23 cellular contexts compared by ENCODE assay signal in genomic region chr20:32786059-32786760, GRCh38. TPM values are rescaled to one million over a fixed set of nuclear protein-coding genes. Genes with fewer than 3 reads are reported as not detected.
A peak's percentile ranks its signal among the peaks of the same experiment; 100 is the strongest.
DNase-seq lines count a peak whose midpoint lies in the region; ATAC-seq, FAIRE-seq and TF ChIP-seq lines count a peak whose summit lies in the region.
"Had no signal": no experiment of that assay in that cellular context is flagged by ENCODE, and none has a peak within 500 bp of the region (broad histone marks: within the 10 kb centered on the region; RNA-seq: fewer than 3 reads in every experiment).

No MANE protein-coding gene starts in this region.

- H3K23me2 ChIP-seq in H1 (ENCODE audit: low read depth, low read length): no peaks in the 10 kb centered on the region

- H3K4me2 ChIP-seq in GM23338 (no peak overlapping the region), H1 (ENCODE audit: insufficient read depth in 1 of 2, low read depth in 2 of 2, low read length in 2 of 2) (no peak overlapping the region)

- no peak overlapping the region for H2BK12ac ChIP-seq in H1 (ENCODE audit: low read depth, low read length)

- peaks cover 98% of the 10 kb centered on the region for H3K79me2 ChIP-seq in GM23338 (replicated peaks; ENCODE audit: insufficient read depth)
- peaks cover 3 to 82% of the 10 kb centered on the region in 2 experiments; a peak in 2 of 4 replicates for H3K79me2 ChIP-seq in H1 (ENCODE audit: control insufficient read depth in 1 of 2, insufficient read depth in 2 of 2, low read length in 2 of 2)

- H3K27ac ChIP-seq in GM23338 (ENCODE audit: low read depth) (peak overlapping the region; percentile 88), HUES64 (ENCODE audit: low read depth, low read length) (peak overlapping the region; percentile 26; the same call in 1 of the 2 replicates), H1 (ENCODE audit: low read depth, low read length) (peak overlapping the region; percentile 14; the same call in 1 of the 2 replicates)
- H3K27ac ChIP-seq: HL-60 had no signal

- TF ChIP-seq RAD21 in H1 (IDR thresholded peaks at IDR 0.05 in 1 of 2, conservative IDR thresholded peaks at IDR 0.05 in 1 of 2; ENCODE audit: low read depth in 2 of 2, low read length in 2 of 2): no peak

- H3K4me3 ChIP-seq in GM23338 (no peak overlapping the region), HUES64 (ENCODE audit: low read length) (no peak overlapping the region), H1 (ENCODE audit: extremely low read depth in 1 of 4, insufficient read depth in 2 of 4, low read depth in 3 of 4, low read length in 4 of 4) (no peak overlapping the region)
- H3K4me3 ChIP-seq: GM12878 had no signal

- no peaks in the 10 kb centered on the region for H3K27me3 ChIP-seq in GM23338 (ENCODE audit: insufficient read depth)
- H3K27me3 ChIP-seq in HUES64 (ENCODE audit: insufficient read depth, low read length): no peaks in the 10 kb centered on the region
- no peaks in the 10 kb centered on the region for H3K27me3 ChIP-seq in H1 (replicated peaks in 1 of 4; ENCODE audit: control insufficient read depth in 3 of 4, extremely low read depth in 1 of 4, insufficient read depth in 3 of 4, low read length in 3 of 4)
- H3K27me3 ChIP-seq: BE2C had no signal

- peaks cover 100% of the 10 kb centered on the region for H3K36me3 Mint-ChIP-seq in GM23338 (ENCODE audit: low read depth)
- peaks cover 64% of the 10 kb centered on the region for H3K36me3 Mint-ChIP-seq in nephron progenitor cell (ENCODE audit: low read depth)
- H3K36me3 Mint-ChIP-seq: CD4-positive, CD25-positive, alpha-beta regulatory T cell; CD8-positive, alpha-beta memory T cell; IgD-negative memory B cell had no signal

- FAIRE-seq in H1 (lab: Jason Lieb, UNC): no peak
- FAIRE-seq: A204.1, GM12878, H54 had no signal

- H3K4me3 Mint-ChIP-seq in GM23338: no peak overlapping the region
- H3K4me3 Mint-ChIP-seq in nephron progenitor cell: no peak overlapping the region
- H3K4me3 Mint-ChIP-seq: CD4-positive, CD25-positive, alpha-beta regulatory T cell; CD8-positive, alpha-beta memory T cell; HFFc6; IgD-negative memory B cell had no signal

- no peak overlapping the region for H2BK20ac ChIP-seq in H1 (ENCODE audit: low read length)

- peak overlapping the region; percentile 45; the same call in 1 of the 2 replicates for H4K8ac ChIP-seq in H1 (ENCODE audit: extremely low read depth, insufficient read depth, low read length)

- 0 out of 2 replicates have a peak, but pooled peaks cover 4% of the 10 kb centered on the region for H3K79me1 ChIP-seq in H1 (ENCODE audit: low read depth, low read length)

- no peak overlapping the region for H4K91ac ChIP-seq in H1 (replicated peaks; ENCODE audit: insufficient read length, low read length)

- H3K4me1 ChIP-seq in GM23338 (ENCODE audit: insufficient read depth) (peaks cover 50% of the 10 kb centered on the region), HUES64 (ENCODE audit: insufficient read depth, low read length) (peaks cover 6% of the 10 kb centered on the region; the same call in 1 of the 2 replicates), H1 (replicated peaks in 1 of 4; ENCODE audit: control insufficient read depth in 3 of 4, insufficient read depth in 4 of 4, low read length in 3 of 4) (peaks cover 0 to 4% (median 1%) of the 10 kb centered on the region in 4 experiments; a peak in 5 of 7 replicates)
- H3K4me1 ChIP-seq: BE2C had no signal

- TF ChIP-seq EP300 in H1 (IDR thresholded peaks at IDR 0.05; ENCODE audit: borderline replicate concordance in 1 of 2, low read depth in 2 of 2, low read length in 2 of 2): no peak

- no peak overlapping the region for H3K18ac ChIP-seq in H1 (ENCODE audit: extremely low read depth, low read length)

- TF ChIP-seq CTCF in GM23338 (conservative IDR thresholded peaks at IDR 0.05; ENCODE audit: low read depth in 2 of 2): no peak
- TF ChIP-seq CTCF in H1 (IDR thresholded peaks at IDR 0.05; ENCODE audit: control extremely low read depth in 1 of 3, insufficient read depth in 1 of 3, low read depth in 1 of 3, low read length in 3 of 3): no peak
- no peak for TF ChIP-seq CTCF in nephron progenitor cell (IDR thresholded peaks at IDR 0.05)

- no peak overlapping the region for H2AK5ac ChIP-seq in H1 (ENCODE audit: low read depth, low read length)

- no peak for ATAC-seq in GM23338
- ATAC-seq: GM12878 had no signal

- H2BK120ac ChIP-seq in H1 (replicated peaks; ENCODE audit: low read depth, low read length): no peak overlapping the region

- H3K27me3 Mint-ChIP-seq in GM23338 (ENCODE audit: insufficient read depth, low read depth, poor library complexity) (peaks cover 55% of the 10 kb centered on the region), nephron progenitor cell (ENCODE audit: low read depth, poor library complexity) (peaks cover 2% of the 10 kb centered on the region)
- H3K27me3 Mint-ChIP-seq: CD4-positive, CD25-positive, alpha-beta regulatory T cell; CD8-positive, alpha-beta memory T cell; IgD-negative memory B cell had no signal

- POLR2A ChIA-PET in H1 (lab: Charles Lee; ENCODE audit: partially characterized antibody): interaction anchor here (1.8 to 5.2 kb wide), 2 partner anchors 10 to 13 kb away, joined by 3 to 37 read pairs; no protein-coding TSS in a partner anchor

- H3F3A ChIP-seq in GM23338 (replicated peaks; ENCODE audit: low read depth): peaks cover 98% of the 10 kb centered on the region

- H3K9me2 ChIP-seq in GM23338 (ENCODE audit: insufficient read depth): no peaks in the 10 kb centered on the region

- 96% methylated on average over 16 of the region's 16 CpGs for WGBS in HUES64
- 93% methylated on average over 16 of the region's 16 CpGs; no CpG with 5 or more reads in 1 of the 2 experiments for WGBS in H1 (ENCODE audit: extremely low coverage in 1 of 2, insufficient coverage in 1 of 2, insufficient read length in 1 of 2, insufficient replicate concordance in 2 of 2, low coverage in 1 of 2, low lambda C conversion rate in 2 of 2, missing lambda C conversion rate in 1 of 2), 2 experiments

- DNase-seq in GM23338 (ENCODE audit: low spot score): no peak
- no peak for DNase-seq in H1 (ENCODE audit: low read depth in 1 of 2, low spot score in 2 of 2)
- no peak for DNase-seq in nephron progenitor cell
- DNase-seq in NCI-H226: no peak
- DNase-seq in NCI-H2107 treated with DMSO at 0.1 percent for 48 hours (lab: John Stamatoyannopoulos, UW; ENCODE audit: unreplicated experiment): no peak
- no peak for DNase-seq in pons (ENCODE audit: low spot score)
- DNase-seq: ACHN; BE2C; C1 segment of cervical spinal cord; CD4-positive, CD25-positive, alpha-beta regulatory T cell; CD8-positive, alpha-beta memory T cell; COR-L47; DMS 273 treated with DMSO at 0.1 percent for 48 hours; DMS53; DND-41; EL; HFFc6 had no signal

- H3K23ac ChIP-seq in H1 (ENCODE audit: insufficient read length): no peak overlapping the region

- H3K9me3 Mint-ChIP-seq in GM23338 (no peaks in the 10 kb centered on the region; the same call in 2 of the 3 replicates), nephron progenitor cell (no peaks in the 10 kb centered on the region)
- H3K9me3 Mint-ChIP-seq: CD4-positive, CD25-positive, alpha-beta regulatory T cell; CD8-positive, alpha-beta memory T cell; HFFc6; IgD-negative memory B cell had no signal

- H3K27ac Mint-ChIP-seq in GM23338 (peak overlapping the region; percentile 52), nephron progenitor cell (peak overlapping the region; percentile 18)
- H3K27ac Mint-ChIP-seq: HFFc6, IgD-negative memory B cell had no signal

- H2AFZ ChIP-seq in GM23338 (no peak overlapping the region), H1 (ENCODE audit: low read length) (no peak overlapping the region)

- peaks cover 98% of the 10 kb centered on the region for H4K20me1 ChIP-seq in GM23338 (replicated peaks; ENCODE audit: insufficient read depth)
- H4K20me1 ChIP-seq in H1 (replicated peaks in 1 of 2; ENCODE audit: control insufficient read depth in 1 of 2, insufficient read depth in 2 of 2, low read length in 2 of 2): peaks cover 40 to 45% of the 10 kb centered on the region in 2 experiments

- H3K56ac ChIP-seq in H1 (replicated peaks; ENCODE audit: insufficient read length, low read depth, low read length): no peak overlapping the region

- no peak overlapping the region for H2BK5ac ChIP-seq in H1 (ENCODE audit: low read depth, low read length)

- H3K36me3 ChIP-seq in GM23338 (ENCODE audit: insufficient read depth): peaks cover 97% of the 10 kb centered on the region
- peaks cover 100% of the 10 kb centered on the region for H3K36me3 ChIP-seq in HUES64 (ENCODE audit: insufficient read depth, low read length)
- peaks cover 80 to 98% (median 93%) of the 10 kb centered on the region in 4 experiments for H3K36me3 ChIP-seq in H1 (ENCODE audit: control insufficient read depth in 2 of 4, insufficient read depth in 4 of 4, low read length in 3 of 4)
- H3K36me3 ChIP-seq: BE2C had no signal

- H3K4ac ChIP-seq in H1 (replicated peaks; ENCODE audit: insufficient read length, low read depth, low read length): no peak overlapping the region

- no peak overlapping the region for H4K5ac ChIP-seq in H1 (ENCODE audit: insufficient read length, low read depth, low read length)

- H3K9me3 ChIP-seq in HUES64 (ENCODE audit: insufficient read depth, low read depth, low read length): no peaks in the 10 kb centered on the region
- H3K9me3 ChIP-seq in H1 (ENCODE audit: insufficient read depth in 2 of 2, low read depth in 1 of 2, low read length in 1 of 2): no peaks in the 10 kb centered on the region
- H3K9me3 ChIP-seq: BE2C had no signal

- CTCF ChIA-PET in H1 (lab: Charles Lee; ENCODE audit: partially characterized antibody): interaction anchor here (0.6 kb wide), 1 partner anchor 27 kb away, joined by 3 read pairs; no protein-coding TSS in a partner anchor

- no peak overlapping the region for H3K14ac ChIP-seq in H1 (ENCODE audit: insufficient read length)

- H3K9ac ChIP-seq in HUES64 (ENCODE audit: low read depth, low read length) (no peak overlapping the region), H1 (replicated peaks in 1 of 4; ENCODE audit: extremely low read depth in 1 of 4, low read depth in 3 of 4, low read length in 3 of 4) (no peak overlapping the region)

- H3K4me1 Mint-ChIP-seq in GM23338: peaks cover 47% of the 10 kb centered on the region
- peaks cover 9% of the 10 kb centered on the region for H3K4me1 Mint-ChIP-seq in nephron progenitor cell

- no peak overlapping the region for H2BK15ac ChIP-seq in H1 (ENCODE audit: low read length)

- TF ChIP-seq POLR2A in H1 (IDR thresholded peaks at IDR 0.05; ENCODE audit: control extremely low read depth in 1 of 2, low read depth in 2 of 2, low read length in 2 of 2): peak in 1 of 2 experiments; percentile 1; a peak in 1 of 3 replicates

RNA-seq across cellular contexts. Expression of gene DNMT3B, which starts 24.0 kb away (rescaled TPM):
- 2,222 and 2,281 TPM in 2 replicates for total RNA-seq in GM23338 (2014; rRNA removed; shearing (Covaris generic))
- 711 and 726 TPM in 2 replicates for polyA plus RNA-seq in GM23338 (2016; fragmentation: Nextera tagmentation; extraction: Ambion mirVana)
- polyA plus RNA-seq in HUES64 (2013, experiment 1 of 2): 348 TPM
- polyA plus RNA-seq in HUES64 (2013, experiment 2 of 2): 271 TPM
- total RNA-seq in H1 (2021; fragmentation: NEBNext Ultra II Directional; extraction: Animal tissue kit (Norgen Biotek cat#: 25700)): 1,016 and 1,038 TPM in 2 replicates
- polyA plus RNA-seq in H1 (2011; rRNA removed): 433 and 469 TPM in 2 replicates
- 457 TPM for polyA plus RNA-seq in H1 (2011; cell fraction: cytosol; rRNA removed)
- polyA plus RNA-seq in H1 (2011; cell fraction: nucleus; rRNA removed): 676 TPM
- polyA plus RNA-seq in H1 (2012, experiment 1 of 2): 568 to 702 TPM (median 611 TPM) in 4 replicates
- polyA plus RNA-seq in H1 (2012, experiment 2 of 2): 410 TPM
- 587 TPM for polyA plus RNA-seq in H1 (2013, experiment 1 of 2)
- polyA plus RNA-seq in H1 (2013, experiment 2 of 2): 555 TPM
- 327 and 359 TPM in 2 replicates for polyA minus RNA-seq in H1 (2011; rRNA and poly(A)+ RNA removed)
- 389 TPM for polyA minus RNA-seq in H1 (2011; cell fraction: cytosol; rRNA and poly(A)+ RNA removed)
- polyA minus RNA-seq in H1 (2011; cell fraction: nucleus; rRNA and poly(A)+ RNA removed): 257 TPM
- polyA plus RNA-seq: IgD-negative memory B cell had no signal

RNA-seq across cellular contexts. Expression of gene MAPRE1, which starts 33.5 kb away (rescaled TPM):
- total RNA-seq in GM23338 (2014; rRNA removed; shearing (Covaris generic)): 152 and 177 TPM in 2 replicates
- polyA plus RNA-seq in GM23338 (2016; fragmentation: Nextera tagmentation; extraction: Ambion mirVana): 61.2 and 69.3 TPM in 2 replicates
- polyA plus RNA-seq in HUES64 (2013, experiment 1 of 2): 138 TPM
- 148 TPM for polyA plus RNA-seq in HUES64 (2013, experiment 2 of 2)
- 170 and 173 TPM in 2 replicates for total RNA-seq in H1 (2021; fragmentation: NEBNext Ultra II Directional; extraction: Animal tissue kit (Norgen Biotek cat#: 25700))
- polyA plus RNA-seq in H1 (2011; rRNA removed): 51.9 and 74.5 TPM in 2 replicates
- polyA plus RNA-seq in H1 (2011; cell fraction: cytosol; rRNA removed): 98.6 TPM
- polyA plus RNA-seq in H1 (2011; cell fraction: nucleus; rRNA removed): 20.6 TPM
- polyA plus RNA-seq in H1 (2012, experiment 1 of 2): 98.2 to 158 TPM (median 111 TPM) in 4 replicates
- 22.4 TPM for polyA plus RNA-seq in H1 (2012, experiment 2 of 2)
- polyA plus RNA-seq in H1 (2013, experiment 1 of 2): 83.8 TPM
- 85.3 TPM for polyA plus RNA-seq in H1 (2013, experiment 2 of 2)
- 78.7 and 87.3 TPM in 2 replicates for polyA minus RNA-seq in H1 (2011; rRNA and poly(A)+ RNA removed)
- 59.3 TPM for polyA minus RNA-seq in H1 (2011; cell fraction: cytosol; rRNA and poly(A)+ RNA removed)
- polyA minus RNA-seq in H1 (2011; cell fraction: nucleus; rRNA and poly(A)+ RNA removed): 32.8 TPM

RNA-seq across cellular contexts. Expression of gene COMMD7, which starts 42.9 kb away (rescaled TPM):
- total RNA-seq in GM23338 (2014; rRNA removed; shearing (Covaris generic)): 84.7 and 86.4 TPM in 2 replicates
- 67.3 and 70.4 TPM in 2 replicates for polyA plus RNA-seq in GM23338 (2016; fragmentation: Nextera tagmentation; extraction: Ambion mirVana)
- polyA plus RNA-seq in HUES64 (2013, experiment 1 of 2): 46.8 TPM
- 42.3 TPM for polyA plus RNA-seq in HUES64 (2013, experiment 2 of 2)
- 48.8 and 48.9 TPM in 2 replicates for total RNA-seq in H1 (2021; fragmentation: NEBNext Ultra II Directional; extraction: Animal tissue kit (Norgen Biotek cat#: 25700))
- 39.4 and 39.8 TPM in 2 replicates for polyA plus RNA-seq in H1 (2011; rRNA removed)
- 41.8 TPM for polyA plus RNA-seq in H1 (2011; cell fraction: cytosol; rRNA removed)
- polyA plus RNA-seq in H1 (2011; cell fraction: nucleus; rRNA removed): 37.4 TPM
- 37.7 to 43.8 TPM (median 39.0 TPM) in 4 replicates for polyA plus RNA-seq in H1 (2012, experiment 1 of 2)
- 51.1 TPM for polyA plus RNA-seq in H1 (2012, experiment 2 of 2)
- polyA plus RNA-seq in H1 (2013, experiment 1 of 2): 50.4 TPM
- polyA plus RNA-seq in H1 (2013, experiment 2 of 2): 48.5 TPM
- polyA minus RNA-seq in H1 (2011; rRNA and poly(A)+ RNA removed): 26.8 and 28.1 TPM in 2 replicates
- polyA minus RNA-seq in H1 (2011; cell fraction: cytosol; rRNA and poly(A)+ RNA removed): 16.2 TPM
- polyA minus RNA-seq in H1 (2011; cell fraction: nucleus; rRNA and poly(A)+ RNA removed): 27.2 TPM

Comparison
In these comparisons a context has a peak if more than half of its experiments do, and no peak if none do; other contexts are left out.
1. H3K27ac ChIP-seq: peak in every context shown above with its lines; median percentile 88 in GM23338; 26 in HUES64; 14 in H1.